12 cellular contexts compared by ENCODE assay signal in genomic region chr14:67566908-67567307, GRCh38. TPM values are rescaled to one million over a fixed set of nuclear protein-coding genes. Genes with fewer than 3 reads are reported as not detected.
DNase-seq lines count a peak whose midpoint lies in the region; ATAC-seq, FAIRE-seq and TF ChIP-seq lines count a peak whose summit lies in the region.
"Had no signal": no experiment of that assay in that cellular context is flagged by ENCODE, and none has a peak within 500 bp of the region (broad histone marks: within the 10 kb centered on the region; RNA-seq: fewer than 3 reads in every experiment).

No MANE protein-coding gene starts in this region.

- H3K27ac ChIP-seq in HUES48 (ENCODE audit: low read depth, low read length) (peak overlapping the region; percentile 74), subcutaneous abdominal adipose tissue (ENCODE audit: low read depth, low read length) (peak overlapping the region; percentile 52)
- no peak overlapping the region for H3K27ac ChIP-seq in CD4-positive, alpha-beta T cell (ENCODE audit: low read depth, low read length)
- H3K27ac ChIP-seq: lower lobe of right lung had no signal

- no peaks in the 10 kb centered on the region for H3K27me3 ChIP-seq in HUES48 (ENCODE audit: control insufficient read depth, insufficient read depth, low read length)
- H3K27me3 ChIP-seq in subcutaneous abdominal adipose tissue (ENCODE audit: control insufficient read depth in 5 of 5, insufficient read depth in 4 of 5, low read length in 5 of 5): no peaks in the 10 kb centered on the region
- no peaks in the 10 kb centered on the region for H3K27me3 ChIP-seq in BE2C
- no peaks in the 10 kb centered on the region for H3K27me3 ChIP-seq in CD4-positive, alpha-beta T cell (ENCODE audit: control insufficient read depth, insufficient read depth, low read length)

- CTCF ChIA-PET in CD4-positive, alpha-beta T cell (lab: Charles Lee): interaction anchor here (1.1 to 1.6 kb wide), 2 partner anchors 33 to 140 kb away, joined by 3 to 4 read pairs; partner anchors contain the start of gene PIGH

- POLR2A ChIA-PET in CD4-positive, alpha-beta T cell (lab: Charles Lee): no interaction called here

- H3K4me3 ChIP-seq in HUES48 (ENCODE audit: low read depth, low read length) (no peak overlapping the region), subcutaneous abdominal adipose tissue (ENCODE audit: low read depth in 1 of 5, low read length in 5 of 5) (no peak overlapping the region), BE2C (ENCODE audit: low read depth, low read length) (no peak overlapping the region)
- H3K4me3 ChIP-seq: lower lobe of right lung had no signal

- no peak for ATAC-seq in CD4-positive, alpha-beta T cell (ENCODE audit: poor library complexity)
- ATAC-seq: lower lobe of right lung had no signal

- H3K4me1 ChIP-seq in HUES48 (ENCODE audit: control insufficient read depth, insufficient read depth, low read length) (no peaks in the 10 kb centered on the region), subcutaneous abdominal adipose tissue (ENCODE audit: control insufficient read depth in 5 of 5, insufficient read depth in 5 of 5, low read length in 5 of 5) (peaks cover 0 to 32% (median 12%) of the 10 kb centered on the region in 5 donors), BE2C (no peaks in the 10 kb centered on the region)
- H3K4me1 ChIP-seq: lower lobe of right lung had no signal

- no peaks in the 10 kb centered on the region for H3K27me3 Mint-ChIP-seq in CD4-positive, alpha-beta T cell

- no peak overlapping the region for H3K27ac Mint-ChIP-seq in CD4-positive, alpha-beta T cell

- H3K4me3 Mint-ChIP-seq in CD4-positive, alpha-beta T cell: no peak overlapping the region

- H3K9me3 ChIP-seq in HUES48 (ENCODE audit: control insufficient read depth, insufficient read depth, low read length): no peaks in the 10 kb centered on the region
- no peaks in the 10 kb centered on the region for H3K9me3 ChIP-seq in subcutaneous abdominal adipose tissue (ENCODE audit: control insufficient read depth in 5 of 5, low read length in 5 of 5)
- no peaks in the 10 kb centered on the region for H3K9me3 ChIP-seq in BE2C
- H3K9me3 ChIP-seq in CD4-positive, alpha-beta T cell (ENCODE audit: control insufficient read depth, low read length): no peaks in the 10 kb centered on the region
- H3K9me3 ChIP-seq: lower lobe of right lung had no signal

- peaks cover 9% of the 10 kb centered on the region for H3K36me3 ChIP-seq in HUES48 (ENCODE audit: control insufficient read depth, insufficient read depth, low read length)
- H3K36me3 ChIP-seq in subcutaneous abdominal adipose tissue (ENCODE audit: control insufficient read depth in 5 of 5, insufficient read depth in 5 of 5, low read length in 5 of 5): peaks cover 0 to 6% (median 4%) of the 10 kb centered on the region in 5 donors
- H3K36me3 ChIP-seq in BE2C: no peaks in the 10 kb centered on the region
- H3K36me3 ChIP-seq: lower lobe of right lung had no signal

- no peak for FAIRE-seq in H54 (lab: Jason Lieb, UNC)

- H3K36me3 Mint-ChIP-seq in CD4-positive, alpha-beta T cell (ENCODE audit: low read depth): no peaks in the 10 kb centered on the region

- DNase-seq in cerebellar cortex (ENCODE audit: low spot score) (peak; percentile 16), medulla oblongata (ENCODE audit: extremely low spot score) (peak; percentile 81), BE2C (no peak), NCI-H128 (lab: John Stamatoyannopoulos, UW; ENCODE audit: unreplicated experiment) (no peak), H54 (ENCODE audit: insufficient read length, low spot score) (no peak)
- no peak for DNase-seq in CD4-positive, alpha-beta T cell
- DNase-seq: effector CD8-positive, alpha-beta T cell; Karpas-422; lower lobe of right lung; NCI-H2029 had no signal

- H3K9ac ChIP-seq in HUES48 (ENCODE audit: low read depth, low read length) (no peak overlapping the region), subcutaneous abdominal adipose tissue (ENCODE audit: low read length in 5 of 5) (peak overlapping the region in 1 of 5 donors; percentile 3)

- H3K9me3 Mint-ChIP-seq in CD4-positive, alpha-beta T cell: no peaks in the 10 kb centered on the region

- intact Hi-C loops in CD4-positive, alpha-beta T cell (cut with DNase I, micrococcal nuclease): no loop called here

- H3K4me1 Mint-ChIP-seq in CD4-positive, alpha-beta T cell (ENCODE audit: low read depth): no peaks in the 10 kb centered on the region

- no peak for TF ChIP-seq CTCF in BE2C (IDR thresholded peaks at IDR 0.05; ENCODE audit: low read depth, low read length)
- TF ChIP-seq CTCF in CD4-positive, alpha-beta T cell (IDR thresholded peaks at IDR 0.05): no peak

- TF ChIP-seq POLR2A in H54 (IDR thresholded peaks at IDR 0.05; ENCODE audit: low read depth, low read length): no peak

RNA-seq across cellular contexts. Expression of gene PIGH, which starts 33.2 kb away (rescaled TPM):
- polyA plus RNA-seq in BE2C (2012; ENCODE audit: insufficient read depth, insufficient read length, low read depth): 45.6 TPM
- 10 to 100 TPM; 66.0 to 69.7 TPM for total RNA-seq in CD4-positive, alpha-beta T cell

RNA-seq across cellular contexts. Expression of gene PLEKHH1, which starts 33.8 kb away (rescaled TPM):
- polyA plus RNA-seq in BE2C (2012; ENCODE audit: insufficient read depth, insufficient read length, low read depth): 4.1 TPM
- under 1 TPM; 0.16 to 0.53 TPM for total RNA-seq in CD4-positive, alpha-beta T cell

RNA-seq across cellular contexts. Expression of gene ARG2, which starts 52.8 kb away (rescaled TPM):
- polyA plus RNA-seq in BE2C (2012; ENCODE audit: insufficient read depth, insufficient read length, low read depth): 13.2 TPM
- total RNA-seq in CD4-positive, alpha-beta T cell: 1 to 10 TPM; 3.7 to 3.9 TPM

Comparison
In these comparisons a context has a peak if more than half of its experiments do, and no peak if none do; other contexts are left out.
1. DNase-seq: peak in cerebellar cortex (single experiment) and medulla oblongata (single experiment); none in BE2C (single experiment), NCI-H128 (single experiment), CD4-positive, alpha-beta T cell (0 of 10) and H54 (single experiment).